In the genomic region with DNA sequence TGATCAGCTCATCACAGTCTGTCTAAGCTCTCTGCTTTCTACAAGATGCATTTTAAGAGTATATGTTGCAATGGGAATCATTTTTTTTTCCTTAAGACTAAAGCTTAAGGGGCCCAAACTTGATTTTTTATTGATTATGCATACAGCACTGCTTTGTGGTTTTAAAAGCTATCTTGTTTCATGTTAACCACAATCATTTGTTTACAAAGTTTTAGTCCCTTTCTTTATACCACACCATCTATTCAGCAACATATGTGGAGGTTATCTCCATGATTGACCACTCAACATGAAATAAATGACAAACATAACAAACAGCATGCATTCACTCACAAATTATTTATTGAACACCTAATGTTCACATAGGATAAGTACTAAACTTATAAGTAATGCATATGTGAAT, we compare ENCODE assay signal across 9 cellular contexts.
"Had no signal": no experiment of that assay in that cellular context is flagged by ENCODE, and none has a peak within 500 bp of the region (broad histone marks: within the 10 kb centered on the region; RNA-seq: fewer than 3 reads in every experiment).

No MANE protein-coding gene starts in this region.

- H3K4me3 Mint-ChIP-seq: GM23338, H9, HFFc6 had no signal

- DNase-seq: GM23248, GOT3, H7, H9, HCEC 1CT, HFFc6 had no signal

- H3K4me1 ChIP-seq: HAP-1 had no signal

- H3K4me1 Mint-ChIP-seq: GM23338 had no signal

- H3K9ac ChIP-seq: GM23248 had no signal

- H3K27ac Mint-ChIP-seq: GM23338, H9, HFFc6 had no signal

- H3K36me3 ChIP-seq: HAP-1 had no signal

- H2AFZ ChIP-seq: GM23248, GM23338 had no signal

- H3K27ac ChIP-seq: GM23248 had no signal

- ATAC-seq: GM23338, HCT116 had no signal

- H3K4me3 ChIP-seq: GM23248, GM23338, HAP-1 had no signal

- H3K9me3 ChIP-seq: HAP-1 had no signal

- H3K4me2 ChIP-seq: GM23338 had no signal
